In genomic region chr7:30091431-30092386, GRCh38 we compare ENCODE assay signal across 1 cellular context.
TF ChIP-seq lines count a peak whose summit lies in the region.

No MANE protein-coding gene starts in this region.

TF ChIP-seq in WTC11, 78 proteins besides CTCF, POLR2A, EP300 and RAD21 (continued from another document):
- no peak for TF ChIP-seq ZNF532 (CRISPR knock-in tag; IDR thresholded peaks at IDR 0.05; ENCODE audit: borderline replicate concordance)
- no peak for TF ChIP-seq KAT7 (CRISPR knock-in tag; IDR thresholded peaks at IDR 0.05; ENCODE audit: borderline replicate concordance)
- TF ChIP-seq ZNF138 (CRISPR knock-in tag; conservative IDR thresholded peaks at IDR 0.05) = no peak
- no peak for TF ChIP-seq NR2C2 (CRISPR knock-in tag; IDR thresholded peaks at IDR 0.05)
- TF ChIP-seq ZMAT4 (CRISPR knock-in tag; IDR thresholded peaks at IDR 0.05) = no peak
- no peak for TF ChIP-seq E2F4 (CRISPR knock-in tag; IDR thresholded peaks at IDR 0.05; ENCODE audit: borderline replicate concordance, low read depth)
- TF ChIP-seq MYBL2 (CRISPR knock-in tag; IDR thresholded peaks at IDR 0.05) = no peak
